8 cellular contexts compared by ENCODE assay signal in the genomic region with DNA sequence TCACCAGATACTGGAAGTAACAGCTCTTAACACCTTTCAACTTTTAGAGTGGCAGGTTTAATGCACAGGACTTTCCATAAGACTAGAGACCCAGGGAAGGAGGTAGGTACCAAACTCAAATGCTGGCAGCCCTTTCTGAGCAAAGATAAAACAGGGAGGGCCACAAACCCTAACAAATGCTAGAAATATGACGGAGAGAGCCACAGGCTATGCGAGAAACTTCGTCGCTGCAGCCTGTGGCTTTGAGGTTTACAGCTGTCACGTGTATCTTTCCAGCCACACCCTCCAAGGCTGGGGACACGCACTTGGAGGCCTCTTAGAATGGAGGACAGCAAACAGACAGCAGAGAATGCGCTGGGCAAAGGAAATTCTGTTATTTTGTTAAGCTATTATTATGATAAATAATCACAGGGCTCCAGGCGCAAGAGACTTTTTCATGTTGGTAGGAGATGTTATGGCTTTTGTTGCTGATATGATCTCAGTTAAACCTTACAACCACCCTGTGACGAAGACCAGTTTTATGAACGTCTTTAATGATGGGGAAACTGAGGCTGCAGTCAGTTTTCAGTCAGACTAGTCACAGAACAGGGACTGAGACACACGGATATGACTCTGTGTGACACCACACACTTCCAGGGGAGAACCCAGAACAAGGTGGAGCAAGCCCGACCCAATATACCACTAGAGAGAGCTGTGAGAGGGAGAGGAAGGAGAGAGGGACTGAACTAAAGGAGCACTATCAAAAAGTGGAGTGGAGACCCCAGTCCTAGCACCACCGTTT. TPM values are rescaled to one million over a fixed set of nuclear protein-coding genes. Genes with fewer than 3 reads are reported as not detected.
DNase-seq lines count a peak whose midpoint lies in the region; ATAC-seq and TF ChIP-seq lines count a peak whose summit lies in the region.

No MANE protein-coding gene starts in this region.

- in situ Hi-C loops in Panc1 (cut with HindIII; ENCODE audit: low pct_unique_long_range_greater_than_20kb, low sequenced_read_pairs), result no loop called here

- peak overlapping the region; percentile 90 for H3K27ac ChIP-seq in Panc1 (ENCODE audit: low read length)

- CTCF ChIA-PET in Panc1 (lab: Charles Lee), result no interaction called here
- CTCF ChIA-PET in activated naive CD4-positive, alpha-beta T cell treated with anti-CD3 and anti-CD28 coated beads, Interleukin-2, amount 10 ng/mL, durations not matched to agents 7 days and 5 days (lab: Charles Lee), result interaction anchor here (0.5 to 2.5 kb wide), 9 partner anchors 10 to 184 kb away, joined by 3 to 15 read pairs (median 4); partner anchors contain the start of gene EFHC1

- 0 out of 2 replicates have a peak, but pooled peaks cover 2% of the 10 kb centered on the region for H3K36me3 ChIP-seq in Panc1 (ENCODE audit: control insufficient read depth, insufficient read depth, low read length)

- H3K4me3 ChIP-seq in Panc1 (ENCODE audit: low read depth in 2 of 2, low read length in 2 of 2), result peak overlapping the region; percentile 60 to 79

- BruUV-seq in Panc1 (replicated peaks; lab: Mats Ljungman, UMichigan), result no TSS peak

- H3K4me1 Mint-ChIP-seq in activated naive CD4-positive, alpha-beta T cell treated with anti-CD3 and anti-CD28 coated beads, Interleukin-2, amount 10 ng/mL, durations not matched to agents 7 days and 5 days, result peaks cover 35% of the 10 kb centered on the region

- ATAC-seq in GM18511 (IDR thresholded peaks at IDR 0.05; ENCODE audit: unreplicated experiment), result peak; percentile 52
- peak; percentile 53 for ATAC-seq in HG02870 (IDR thresholded peaks at IDR 0.05; ENCODE audit: unreplicated experiment)
- no peak for ATAC-seq in Panc1

- intact Hi-C loops in Panc1 (cut with micrococcal nuclease; ENCODE audit: unreplicated experiment), result loop anchor here (1.0 to 5.0 kb wide), 3 partner anchors 58 to 158 kb away; no protein-coding TSS in a partner anchor

- POLR2A ChIA-PET in Panc1 (lab: Charles Lee), result interaction anchor here (0.6 to 0.9 kb wide), 3 partner anchors 20 to 152 kb away, joined by 3 to 10 read pairs (median 3); no protein-coding TSS in a partner anchor

- H3K27ac Mint-ChIP-seq in activated naive CD4-positive, alpha-beta T cell treated with anti-CD3 and anti-CD28 coated beads, Interleukin-2, amount 10 ng/mL, durations not matched to agents 7 days and 5 days, result peak overlapping the region; percentile 81

- no peaks in the 10 kb centered on the region for H3K27me3 ChIP-seq in Panc1 (ENCODE audit: control insufficient read depth, insufficient read depth, low read length)

- H3K27me3 Mint-ChIP-seq in activated naive CD4-positive, alpha-beta T cell treated with anti-CD3 and anti-CD28 coated beads, Interleukin-2, amount 10 ng/mL, durations not matched to agents 7 days and 5 days, result peaks cover 21% of the 10 kb centered on the region

- no peaks in the 10 kb centered on the region for H3K9me3 ChIP-seq in Panc1 (ENCODE audit: control insufficient read depth, insufficient read depth, low read depth, low read length)

- TF ChIP-seq CTCF in Panc1 (IDR thresholded peaks at IDR 0.05), result no peak

- H3K4me3 Mint-ChIP-seq in activated naive CD4-positive, alpha-beta T cell treated with anti-CD3 and anti-CD28 coated beads, Interleukin-2, amount 10 ng/mL, durations not matched to agents 7 days and 5 days, result peak overlapping the region; percentile 85

- DNase-seq in Panc1 (ENCODE audit: low read depth, low spot score) (no peak), islet precursor cell (peak; percentile 73), anterior cingulate cortex (lab: John Stamatoyannopoulos, UW) (no peak), SW 1271 (lab: John Stamatoyannopoulos, UW) (no peak)
- DNase-seq in activated naive CD4-positive, alpha-beta T cell treated with anti-CD3 and anti-CD28 coated beads, Interleukin-2, amount 10 ng/mL, durations not matched to agents 7 days and 5 days, result peak; percentile 76
- peak; percentile 8 to 37 for DNase-seq in stimulated activated CD8-positive, alpha-beta memory T cell treated with anti-CD3 and anti-CD28 coated beads, Interleukin-2, amount 100 ng/mL, for 48 hours (ENCODE audit: low read depth in 2 of 2)

- no peaks in the 10 kb centered on the region for H3K36me3 Mint-ChIP-seq in activated naive CD4-positive, alpha-beta T cell treated with anti-CD3 and anti-CD28 coated beads, Interleukin-2, amount 10 ng/mL, durations not matched to agents 7 days and 5 days

- peaks cover 52% of the 10 kb centered on the region for H3K4me1 ChIP-seq in Panc1 (ENCODE audit: control insufficient read depth, insufficient read depth, low read length)

- H3K9me3 Mint-ChIP-seq in activated naive CD4-positive, alpha-beta T cell treated with anti-CD3 and anti-CD28 coated beads, Interleukin-2, amount 10 ng/mL, durations not matched to agents 7 days and 5 days, result no peaks in the 10 kb centered on the region

RNA-seq across cellular contexts. Expression of gene TRAM2, which starts 2.0 kb away (rescaled TPM):
- 56.7 TPM for total RNA-seq in Panc1 (2021; ENCODE audit: unreplicated experiment)
- polyA plus RNA-seq in Panc1 (2012; ENCODE audit: insufficient read length), result 32.2 TPM

Comparison
In these comparisons a context has a peak if more than half of its experiments do, and no peak if none do; other contexts are left out.
1. DNase-seq: peak in activated naive CD4-positive, alpha-beta T cell treated with anti-CD3 and anti-CD28 coated beads, Interleukin-2, amount 10 ng/mL, durations not matched to agents 7 days and 5 days (single experiment), islet precursor cell (single experiment) and stimulated activated CD8-positive, alpha-beta memory T cell treated with anti-CD3 and anti-CD28 coated beads, Interleukin-2, amount 100 ng/mL, for 48 hours (2 of 2); none in Panc1 (single experiment), anterior cingulate cortex (0 of 58) and SW 1271 (0 of 2).